10 cellular contexts compared by ENCODE assay signal in genomic region chr12:120514002-120514401, GRCh38.
"Had no signal": no experiment of that assay in that cellular context is flagged by ENCODE, and none has a peak within 500 bp of the region (broad histone marks: within the 10 kb centered on the region; RNA-seq: fewer than 3 reads in every experiment).

No MANE protein-coding gene starts in this region.

- H3K4me3 ChIP-seq: gastroesophageal sphincter, uterus had no signal

- H3K4me1 ChIP-seq: gastroesophageal sphincter, uterus had no signal

- H3K27ac ChIP-seq: gastroesophageal sphincter, uterus had no signal

- H3K27me3 ChIP-seq: gastroesophageal sphincter, uterus had no signal

- H3K36me3 ChIP-seq: uterus had no signal

- DNase-seq: activated CD4-positive, alpha-beta memory T cell treated with anti-CD3 and anti-CD28 coated beads for 36 hours; activated gamma-delta T cell; activated T-cell treated with anti-CD3 and anti-CD28 coated beads, Interleukin-2, amount 50 U/mL, for 48 hours; aorta; mammary epithelial cell; stimulated activated CD4-positive, alpha-beta T cell treated with anti-CD3 and anti-CD28 coated beads, Interleukin-4, amount 100 ng/mL, for 1 hour; stimulated activated CD8-positive, alpha-beta memory T cell treated with anti-CD3 and anti-CD28 coated beads, Interleukin-4, amount 100 ng/mL, for 48 hours; stimulated activated naive CD8-positive, alpha-beta T cell treated with anti-CD3 and anti-CD28 coated beads, Interleukin-15, Interleukin-2, amounts not matched to agents 100 U/mL and 50 U/mL, for 24 hours; uterus had no signal

- H3K9me3 ChIP-seq: gastroesophageal sphincter, uterus had no signal
